24 cellular contexts compared by ENCODE assay signal in the genomic region with DNA sequence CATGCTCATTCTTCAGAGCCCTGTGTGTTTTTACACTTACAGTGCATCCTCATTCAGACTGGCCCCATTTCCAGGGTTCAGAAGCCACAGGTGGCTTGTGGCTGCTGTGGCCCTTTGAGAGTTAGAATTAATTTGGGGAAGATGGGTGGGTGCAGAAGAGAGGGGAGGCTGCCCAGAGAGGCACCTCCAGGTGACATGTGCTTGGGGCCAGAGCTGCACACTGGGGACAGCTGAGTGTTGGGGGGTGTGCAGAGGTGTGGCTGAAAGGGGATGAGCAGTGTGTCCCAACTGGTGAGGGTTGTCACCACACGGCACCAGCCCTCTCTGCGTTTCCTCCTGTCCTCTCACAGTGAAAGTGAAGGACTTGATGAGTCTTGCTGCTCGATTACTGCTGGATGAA. TPM values are rescaled to one million over a fixed set of nuclear protein-coding genes. Genes with fewer than 3 reads are reported as not detected.
"Had no signal": no experiment of that assay in that cellular context is flagged by ENCODE, and none has a peak within 500 bp of the region (broad histone marks: within the 10 kb centered on the region; RNA-seq: fewer than 3 reads in every experiment).

No MANE protein-coding gene starts in this region.

- H3K4me3 Mint-ChIP-seq: activated T-cell treated with anti-CD3 and anti-CD28 coated beads, Interleukin-2, amount 50 U/mL, for 4 hours; mesothelial cell of epicardium; naive thymus-derived CD8-positive, alpha-beta T cell; type B pancreatic cell had no signal

- H3K27ac Mint-ChIP-seq: type B pancreatic cell had no signal

- H3K9me3 ChIP-seq: body of pancreas, neutrophil, ovary, prostate gland, testis, vagina had no signal

- H3K27me3 Mint-ChIP-seq: naive thymus-derived CD8-positive, alpha-beta T cell; type B pancreatic cell had no signal

- DNase-seq: activated CD4-positive, alpha-beta T cell treated with anti-CD3 and anti-CD28 coated beads for 1 hour; activated CD8-positive, alpha-beta memory T cell treated with anti-CD3 and anti-CD28 coated beads, Interleukin-2, amount 50 U/mL, for 48 hours; activated naive CD4-positive, alpha-beta T cell treated with Interleukin-2 at 50 U/mL for 16 hours; activated T-cell treated with anti-CD3 and anti-CD28 coated beads, Interleukin-2, amount 50 U/mL, for 4 hours; body of pancreas; dermis blood vessel endothelial cell; effector CD8-positive, alpha-beta T cell; foreskin keratinocyte; ovary; stimulated activated CD4-positive, alpha-beta T cell treated with anti-CD3 and anti-CD28 coated beads, Interleukin-4, amount 100 ng/mL, for 1 hour; stimulated activated naive CD4-positive, alpha-beta T cell; testis had no signal

- H3K4me3 ChIP-seq: body of pancreas, lung, ovary, prostate gland, testis, vagina had no signal

- ATAC-seq: activated T-cell treated with anti-CD3 and anti-CD28 coated beads, Interleukin-2, amount 50 U/mL, for 4 hours; body of pancreas; foreskin keratinocyte; left lobe of liver; naive thymus-derived CD8-positive, alpha-beta T cell had no signal

- H3K27ac ChIP-seq: body of pancreas, foreskin keratinocyte, neutrophil, ovary, prostate gland, testis, vagina had no signal

- H3K27me3 ChIP-seq: body of pancreas, foreskin keratinocyte, neutrophil, ovary, testis, vagina had no signal

- H3K36me3 Mint-ChIP-seq: mesothelial cell of epicardium; naive thymus-derived CD8-positive, alpha-beta T cell had no signal

- H3K9me3 Mint-ChIP-seq: activated T-cell treated with anti-CD3 and anti-CD28 coated beads, Interleukin-2, amount 50 U/mL, for 4 hours; naive thymus-derived CD8-positive, alpha-beta T cell; type B pancreatic cell had no signal

- H3K4me1 ChIP-seq: prostate gland, testis had no signal

- H3K36me3 ChIP-seq: neutrophil, ovary, prostate gland, vagina had no signal

RNA-seq across cellular contexts. Expression of a gene that starts 30.4 kb away (rescaled TPM):
- total RNA-seq: activated T-cell treated with anti-CD3 and anti-CD28 coated beads, Interleukin-2, amount 50 U/mL, for 4 hours; body of pancreas; cardiac septum; dermis blood vessel endothelial cell; glomerular endothelial cell; kidney epithelial cell; left lobe of liver; lung; mesothelial cell of epicardium; naive thymus-derived CD8-positive, alpha-beta T cell; ovary; prostate gland; testis; vagina had no signal
- polyA plus RNA-seq: esophagus; lung; naive thymus-derived CD8-positive, alpha-beta T cell; ovary had no signal

RNA-seq across cellular contexts. Expression of a gene that starts 52.7 kb away (rescaled TPM):
- total RNA-seq: left lobe of liver had no signal
- polyA plus RNA-seq: naive thymus-derived CD8-positive, alpha-beta T cell had no signal

RNA-seq across cellular contexts. Expression of a gene that starts 57.4 kb away (rescaled TPM):
- total RNA-seq: activated T-cell treated with anti-CD3 and anti-CD28 coated beads, Interleukin-2, amount 50 U/mL, for 4 hours; cardiac septum; left lobe of liver; naive thymus-derived CD8-positive, alpha-beta T cell had no signal
- polyA plus RNA-seq: naive thymus-derived CD8-positive, alpha-beta T cell had no signal
